28 cellular contexts compared by ENCODE assay signal in the genomic region with DNA sequence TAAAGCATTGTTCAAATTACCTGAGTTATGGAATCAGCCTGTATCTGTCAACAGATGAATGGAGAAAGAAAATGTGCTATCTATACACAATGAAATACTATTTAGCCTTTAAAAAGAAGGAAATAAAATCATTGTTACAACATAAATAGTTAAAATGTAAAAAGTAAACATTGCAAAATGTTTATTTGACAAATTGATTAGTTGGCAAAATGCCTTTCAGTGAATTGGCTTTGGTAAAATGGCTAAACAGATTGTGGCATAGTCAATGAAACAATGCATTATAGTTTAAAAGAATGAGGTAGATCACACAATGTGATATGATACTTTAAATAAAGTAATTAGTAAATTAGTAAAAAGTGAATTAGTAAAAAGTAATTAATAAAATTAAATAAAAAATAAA.
"Had no signal": no experiment of that assay in that cellular context is flagged by ENCODE, and none has a peak within 500 bp of the region (broad histone marks: within the 10 kb centered on the region; RNA-seq: fewer than 3 reads in every experiment).

No MANE protein-coding gene starts in this region.

- H3K9ac ChIP-seq: KMS-11 had no signal

- DNase-seq: activated CD4-positive, alpha-beta T cell treated with anti-CD3 and anti-CD28 coated beads for 48 hours; activated CD4-positive, alpha-beta T cell treated with anti-CD3 and anti-CD28 coated beads, Interleukin-2, amount 50 U/mL, for 4 hours; activated CD4-positive, CD25-positive, alpha-beta regulatory T cell treated with anti-CD3 and anti-CD28 coated beads, Interleukin-2, amount 50 U/mL, for 72 hours; activated CD8-positive, alpha-beta memory T cell treated with anti-CD3 and anti-CD28 coated beads, Interleukin-2, amount 50 U/mL, for 48 hours; activated CD8-positive, alpha-beta T cell treated with anti-CD3 and anti-CD28 coated beads, Interleukin-2, amount 10 ng/mL, durations not matched to agents 7 days and 5 days; activated effector memory CD4-positive, alpha-beta T cell treated with Interleukin-2 at 50 U/mL for 16 hours; activated naive CD4-positive, alpha-beta T cell; activated naive CD8-positive, alpha-beta T cell treated with anti-CD3 and anti-CD28 coated beads, Interleukin-2, amount 50 U/mL, for 24 hours; activated T-cell treated with anti-CD3 and anti-CD28 coated beads, Interleukin-2, amount 50 U/mL, for 1 hour; amniotic stem cell; MG63; MV-4-11; NCI-H1092 treated with DMSO at 0.1 percent for 48 hours; NCI-H1417 treated with DMSO at 0.1 percent for 48 hours; NCI-H1694; NCI-H2029; NCI-H446 treated with DMSO at 0.1 percent for 48 hours; NCI-H524 treated with DMSO at 0.1 percent for 48 hours; NK-92 treated with Interleukin-12 subunit alpha and Interleukin-12 subunit beta, amount 100 ng/mL, for 24 hours; OCI-M1; Right ventricle myocardium superior; SJCRH30 had no signal

- H3K27me3 ChIP-seq: MG63, SJCRH30 had no signal

- H3K36me3 ChIP-seq: MG63, SJCRH30 had no signal

- H3K4me3 ChIP-seq: MG63, SJCRH30 had no signal

- FAIRE-seq: astrocyte had no signal

- H3K4me2 ChIP-seq: KMS-11 had no signal

- H3K27ac ChIP-seq: KMS-11, RWPE1, SJCRH30 had no signal

- H3K9me3 ChIP-seq: MG63, SJCRH30 had no signal

- ATAC-seq: activated CD8-positive, alpha-beta T cell treated with anti-CD3 and anti-CD28 coated beads, Interleukin-2, amount 10 ng/mL, durations not matched to agents 7 days and 5 days; activated naive CD4-positive, alpha-beta T cell treated with anti-CD3 and anti-CD28 coated beads, Interleukin-2, amount 50 U/mL, for 72 hours; activated naive CD8-positive, alpha-beta T cell treated with anti-CD3 and anti-CD28 coated beads, Interleukin-2, amount 50 U/mL, for 24 hours; Panc1; WTC11 had no signal

- H3K4me1 ChIP-seq: SJCRH30 had no signal
